In the genomic region with DNA sequence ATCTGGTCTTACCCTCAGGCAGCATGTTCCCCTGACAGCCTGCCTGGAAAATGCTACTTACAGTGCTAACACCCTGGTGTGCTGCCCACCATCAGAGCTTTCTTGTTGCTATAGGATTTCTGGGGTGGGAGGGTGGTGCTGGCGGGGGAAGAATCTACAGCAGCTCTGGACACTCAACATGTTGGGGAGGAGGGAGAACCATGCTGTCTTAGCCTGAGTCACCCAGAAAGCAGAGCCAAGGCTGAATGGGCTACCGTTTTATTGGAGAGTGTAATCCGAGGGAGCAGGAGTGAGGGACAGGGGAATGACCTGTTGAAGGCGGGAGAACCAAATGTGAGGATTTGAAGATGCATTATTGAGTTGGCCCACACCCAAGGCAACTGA, we compare ENCODE assay signal across 14 cellular contexts. TPM values are rescaled to one million over a fixed set of nuclear protein-coding genes. Genes with fewer than 3 reads are reported as not detected.
A peak's percentile ranks its signal among the peaks of the same experiment; 100 is the strongest.
DNase-seq lines count a peak whose midpoint lies in the region; ATAC-seq and TF ChIP-seq lines count a peak whose summit lies in the region.
"Had no signal": no experiment of that assay in that cellular context is flagged by ENCODE, and none has a peak within 500 bp of the region (broad histone marks: within the 10 kb centered on the region; RNA-seq: fewer than 3 reads in every experiment).

No MANE protein-coding gene starts in this region.

- H3K4me3 Mint-ChIP-seq in CD8-positive, alpha-beta memory T cell = no peak overlapping the region
- H3K4me3 Mint-ChIP-seq: CD4-positive, alpha-beta T cell; endodermal cell had no signal

- DNase-seq in AG20443 (ENCODE audit: low spot score) (peak; percentile 55), MM.1S (no peak), NK-92 (lab: John Stamatoyannopoulos, UW; ENCODE audit: unreplicated experiment) (no peak), RWPE1 (ENCODE audit: low spot score) (no peak), HEK293T (ENCODE audit: extremely low spot score) (no peak)
- no peak for DNase-seq in CD8-positive, alpha-beta memory T cell
- DNase-seq: CD4-positive, alpha-beta T cell; endodermal cell; stimulated activated CD4-positive, alpha-beta T cell treated with anti-CD3 and anti-CD28 coated beads, Interleukin-12 subunit alpha, Interleukin-12 subunit beta, amount 100 ng/mL, for 4 hours; thyroid gland had no signal

- H3K27ac Mint-ChIP-seq in CD8-positive, alpha-beta memory T cell = no peak overlapping the region
- H3K27ac Mint-ChIP-seq: activated T-helper 2 cell treated with anti-CD3 and anti-CD28 coated beads, Interferon-gamma antibody, Interleukin-2, Interleukin-4, amounts not matched to agents 10 μg/mL and 5 μg/mL and 100 μg/mL, durations not matched to agents 14 hours and 24 hours and 36 hours; CD4-positive, alpha-beta T cell; endodermal cell had no signal

- 0 out of 2 replicates have a peak overlapping the region, but pooled peaks have one; percentile 11 for H3K4me3 ChIP-seq in MM.1S (ENCODE audit: low read length)
- no peak overlapping the region for H3K4me3 ChIP-seq in CD8-positive, alpha-beta memory T cell (ENCODE audit: low read length)
- H3K4me3 ChIP-seq: SK-N-MC, thyroid gland had no signal

- no peaks in the 10 kb centered on the region for H3K27me3 ChIP-seq in MM.1S (replicated peaks; ENCODE audit: insufficient read depth, low read length)
- no peaks in the 10 kb centered on the region for H3K27me3 ChIP-seq in CD8-positive, alpha-beta memory T cell (ENCODE audit: insufficient read depth, low read length, poor library complexity, severe bottlenecking)
- H3K27me3 ChIP-seq: thyroid gland had no signal

- peaks cover 31% of the 10 kb centered on the region for H3K4me1 ChIP-seq in MM.1S (ENCODE audit: low read length)
- no peaks in the 10 kb centered on the region for H3K4me1 ChIP-seq in CD8-positive, alpha-beta memory T cell (ENCODE audit: insufficient read depth, low read length)
- H3K4me1 ChIP-seq: thyroid gland had no signal

- H2AFZ ChIP-seq in MM.1S (ENCODE audit: low read length) = peak overlapping the region; percentile 86

- H3K9ac ChIP-seq in MM.1S (ENCODE audit: low read length) = peak overlapping the region; percentile 24; the same call in 1 of the 2 replicates

- H3K9me2 ChIP-seq in MM.1S (replicated peaks; ENCODE audit: insufficient read depth, low read length) = no peaks in the 10 kb centered on the region

- no peak for TF ChIP-seq CTCF in MM.1S (IDR thresholded peaks at IDR 0.05; ENCODE audit: low read length)
- no peak for TF ChIP-seq CTCF in RWPE1 (conservative IDR thresholded peaks at IDR 0.05; ENCODE audit: low read depth)

- H3K4me1 Mint-ChIP-seq in CD8-positive, alpha-beta memory T cell = peaks cover 1 to 5% (median 5%) of the 10 kb centered on the region in 3 donors
- H3K4me1 Mint-ChIP-seq: endodermal cell had no signal

- H4K20me1 ChIP-seq in MM.1S (ENCODE audit: insufficient read depth, low read length) = no peaks in the 10 kb centered on the region

- no peaks in the 10 kb centered on the region for H3K9me3 Mint-ChIP-seq in CD8-positive, alpha-beta memory T cell
- H3K9me3 Mint-ChIP-seq: activated T-helper 2 cell treated with anti-CD3 and anti-CD28 coated beads, Interferon-gamma antibody, Interleukin-2, Interleukin-4, amounts not matched to agents 10 μg/mL and 5 μg/mL and 100 μg/mL, durations not matched to agents 14 hours and 24 hours and 36 hours; CD4-positive, alpha-beta T cell; endodermal cell had no signal

- CTCF ChIA-PET in RWPE1 (lab: Yijun Ruan, JAX) (no interaction called here), HEK293T (lab: Yijun Ruan, JAX) (no interaction called here)
- CTCF ChIA-PET in CD8-positive, alpha-beta memory T cell (lab: Charles Lee) = no interaction called here

- H3K27me3 Mint-ChIP-seq in CD8-positive, alpha-beta memory T cell = peaks cover 0 to 2% of the 10 kb centered on the region in 2 donors

- H3F3A ChIP-seq in MM.1S (ENCODE audit: insufficient read depth, low read length) = no peaks in the 10 kb centered on the region; the same call in 1 of the 2 replicates

- peak; percentile 36 for ATAC-seq in GM19023 (IDR thresholded peaks at IDR 0.05; ENCODE audit: unreplicated experiment)
- ATAC-seq in HG02759 (IDR thresholded peaks at IDR 0.05; ENCODE audit: unreplicated experiment) = peak; percentile 26

- peak overlapping the region; percentile 69 for H3K4me2 ChIP-seq in MM.1S (ENCODE audit: low read depth, low read length)

- H3K36me3 ChIP-seq in MM.1S (replicated peaks; ENCODE audit: insufficient read depth, low read length) = no peaks in the 10 kb centered on the region
- H3K36me3 ChIP-seq in CD8-positive, alpha-beta memory T cell (ENCODE audit: insufficient read depth, low read length) = no peaks in the 10 kb centered on the region
- H3K36me3 ChIP-seq: thyroid gland had no signal

- H3K79me2 ChIP-seq in MM.1S (ENCODE audit: low read length) = no peaks in the 10 kb centered on the region

- no peaks in the 10 kb centered on the region for H3K36me3 Mint-ChIP-seq in CD8-positive, alpha-beta memory T cell

- no peaks in the 10 kb centered on the region for H3K9me3 ChIP-seq in MM.1S (replicated peaks; ENCODE audit: insufficient read depth, low read length)
- no peaks in the 10 kb centered on the region for H3K9me3 ChIP-seq in CD8-positive, alpha-beta memory T cell (ENCODE audit: low read length)
- H3K9me3 ChIP-seq: thyroid gland had no signal

- H3K27ac ChIP-seq in MM.1S (ENCODE audit: low read length) (peak overlapping the region; percentile 58), RWPE1 (no peak overlapping the region)
- H3K27ac ChIP-seq in CD8-positive, alpha-beta memory T cell (ENCODE audit: low read depth, low read length) = no peak overlapping the region
- H3K27ac ChIP-seq: SK-N-MC, thyroid gland had no signal

- POLR2A ChIA-PET in RWPE1 (lab: Yijun Ruan, JAX; ENCODE audit: low non-redundant PET) = no interaction called here
- POLR2A ChIA-PET in CD8-positive, alpha-beta memory T cell (lab: Charles Lee) = no interaction called here
- POLR2A ChIA-PET in HEK293T (lab: Yijun Ruan, JAX) = no interaction called here

TF ChIP-seq in HEK293T, 16 proteins besides CTCF, POLR2A, EP300 and RAD21:
- TF ChIP-seq SP1 (IDR thresholded peaks at IDR 0.05) = no peak
- no peak for TF ChIP-seq HDGF (IDR thresholded peaks at IDR 0.05; ENCODE audit: borderline replicate concordance)
- no peak for TF ChIP-seq FOXM1 (IDR thresholded peaks at IDR 0.05; ENCODE audit: borderline replicate concordance)
- TF ChIP-seq ARNT (IDR thresholded peaks at IDR 0.05) = no peak
- no peak for TF ChIP-seq L3MBTL2 (conservative IDR thresholded peaks at IDR 0.05)
- TF ChIP-seq TARDBP (IDR thresholded peaks at IDR 0.05) = no peak
- TF ChIP-seq NFRKB (IDR thresholded peaks at IDR 0.05) = no peak
- TF ChIP-seq LEF1 (IDR thresholded peaks at IDR 0.05; ENCODE audit: borderline replicate concordance) = no peak
- TF ChIP-seq ZNF384 (IDR thresholded peaks at IDR 0.05) = no peak
- TF ChIP-seq FOXA1 (IDR thresholded peaks at IDR 0.05) = no peak

RNA-seq across cellular contexts. Expression of gene MFSD1, which starts 45.6 kb away (rescaled TPM):
- 10 to 100 TPM; 25.3 to 26.4 TPM for total RNA-seq in CD8-positive, alpha-beta memory T cell
- 53.0 TPM for polyA plus RNA-seq in CD8-positive, alpha-beta memory T cell
